ENCODE assay signal across 3 cellular contexts in the genomic region with DNA sequence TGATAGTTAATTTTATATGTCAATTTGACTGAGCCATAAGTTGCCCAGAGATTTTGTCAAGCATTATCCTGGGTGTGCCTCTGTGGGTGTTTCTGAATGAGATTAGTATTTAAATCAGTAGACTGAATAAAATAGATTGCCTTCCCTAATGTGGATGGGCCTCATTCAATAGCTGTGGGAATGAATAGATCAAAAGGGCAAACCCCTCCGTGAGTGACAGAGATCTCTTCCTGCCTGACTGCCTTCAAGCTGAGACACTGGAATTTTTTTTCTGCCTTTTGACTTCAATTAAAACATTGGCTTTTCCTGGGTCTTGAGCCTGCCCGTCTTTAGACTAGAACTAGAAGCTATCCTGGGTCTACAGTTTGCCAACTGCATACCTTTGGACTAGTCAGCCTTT. TPM values are rescaled to one million over a fixed set of nuclear protein-coding genes. Genes with fewer than 3 reads are reported as not detected.
A peak's percentile ranks its signal among the peaks of the same experiment; 100 is the strongest.
DNase-seq lines count a peak whose midpoint lies in the region; ATAC-seq and TF ChIP-seq lines count a peak whose summit lies in the region.
"Not testable (repeated sequence)": the region's sequence is repeated elsewhere in the genome, so short reads cannot be mapped to it uniquely, and the experiment has no call there.

No MANE protein-coding gene starts in this region.

- POLR2A ChIA-PET in OCI-LY7 (lab: Charles Lee); WTC11 (lab: Charles Lee): not testable (repeated sequence)

- CTCF ChIA-PET in OCI-LY7 (lab: Charles Lee; ENCODE audit: unreplicated experiment); WTC11 (lab: Charles Lee): not testable (repeated sequence)

- not testable (repeated sequence) for H3K27ac ChIP-seq in GM23338 (ENCODE audit: low read depth); OCI-LY7 (ENCODE audit: low read depth, low read length, poor library complexity, severe bottlenecking)

- H3K27me3 ChIP-seq in GM23338 (ENCODE audit: insufficient read depth): not testable (repeated sequence)

- not testable (repeated sequence) for H3K27ac Mint-ChIP-seq in GM23338, WTC11

- not testable (repeated sequence) for H3K4me1 Mint-ChIP-seq in GM23338, WTC11

- ATAC-seq in GM23338 (peak; percentile 63), WTC11 (peak; percentile 56)

- H3K4me3 ChIP-seq in GM23338; OCI-LY7 (ENCODE audit: low read depth, low read length, poor library complexity, severe bottlenecking): not testable (repeated sequence)

- H3K4me1 ChIP-seq in GM23338 (ENCODE audit: insufficient read depth); OCI-LY7 (ENCODE audit: insufficient read depth, low read length, poor library complexity, severe bottlenecking): not testable (repeated sequence)

- H2AFZ ChIP-seq in GM23338; OCI-LY7 (ENCODE audit: low read length): not testable (repeated sequence)

- not testable (repeated sequence) for TF ChIP-seq CTCF in GM23338 (conservative IDR thresholded peaks at IDR 0.05; ENCODE audit: low read depth in 2 of 2); OCI-LY7 (conservative IDR thresholded peaks at IDR 0.05; ENCODE audit: low read length); WTC11 (IDR thresholded peaks at IDR 0.05)

- H4K20me1 ChIP-seq in GM23338 (replicated peaks; ENCODE audit: insufficient read depth); OCI-LY7 (ENCODE audit: insufficient read depth, low read length): not testable (repeated sequence)

- H3K4me2 ChIP-seq in GM23338; OCI-LY7 (ENCODE audit: low read length): not testable (repeated sequence)

- not testable (repeated sequence) for H3K9me3 Mint-ChIP-seq in GM23338, WTC11

- not testable (repeated sequence) for H3F3A ChIP-seq in GM23338 (replicated peaks; ENCODE audit: low read depth)

- H3K9me2 ChIP-seq in GM23338 (ENCODE audit: insufficient read depth); OCI-LY7 (ENCODE audit: insufficient read depth, low read length): not testable (repeated sequence)

- not testable (repeated sequence) for DNase-seq in GM23338 (ENCODE audit: low spot score); OCI-LY7 (ENCODE audit: low spot score); WTC11 (ENCODE audit: low spot score)

- not testable (repeated sequence) for H3K4me3 Mint-ChIP-seq in GM23338, WTC11

- H3K36me3 ChIP-seq in GM23338 (ENCODE audit: insufficient read depth); OCI-LY7 (ENCODE audit: insufficient read depth, low read length): not testable (repeated sequence)

- BruUV-seq in OCI-LY7 (replicated peaks; lab: Mats Ljungman, UMichigan): TSS peak; percentile 42

- intact Hi-C loops in OCI-LY7 (cut with micrococcal nuclease; ENCODE audit: unreplicated experiment): not testable (repeated sequence)

- not testable (repeated sequence) for H3K36me3 Mint-ChIP-seq in GM23338 (ENCODE audit: low read depth); WTC11

- not testable (repeated sequence) for H3K79me2 ChIP-seq in GM23338 (replicated peaks; ENCODE audit: insufficient read depth); OCI-LY7 (ENCODE audit: insufficient read depth, low read depth, low read length)

- H3K9me3 ChIP-seq in OCI-LY7 (ENCODE audit: low read length): not testable (repeated sequence)

- H3K27me3 Mint-ChIP-seq in GM23338 (ENCODE audit: insufficient read depth, low read depth, poor library complexity); WTC11 (ENCODE audit: low read depth): not testable (repeated sequence)

RNA-seq across cellular contexts. Expression of a gene that starts 33.3 kb away (rescaled TPM):
- total RNA-seq in GM23338 (2014; rRNA removed; shearing (Covaris generic)): 20.9 and 47.5 TPM in 2 replicates
- polyA plus RNA-seq in GM23338 (2016; fragmentation: Nextera tagmentation; extraction: Ambion mirVana): 370 and 377 TPM in 2 replicates
- total RNA-seq in OCI-LY7 (2014; rRNA removed; shearing (Covaris generic)): 34.8 and 52.2 TPM in 2 replicates
- total RNA-seq in OCI-LY7 (2022): 25.2 and 31.2 TPM in 2 replicates
- 58.9 to 67.1 TPM (median 60.4 TPM) in 3 replicates for total RNA-seq in WTC11 (2021)

RNA-seq across cellular contexts. Expression of a gene that starts 57.7 kb away (rescaled TPM):
- total RNA-seq in GM23338 (2014; rRNA removed; shearing (Covaris generic)): 81.9 and 108 TPM in 2 replicates
- polyA plus RNA-seq in GM23338 (2016; fragmentation: Nextera tagmentation; extraction: Ambion mirVana): 61.0 and 105 TPM in 2 replicates
- total RNA-seq in OCI-LY7 (2014; rRNA removed; shearing (Covaris generic)): 37.2 and 39.5 TPM in 2 replicates
- total RNA-seq in OCI-LY7 (2022): 70.9 and 71.0 TPM in 2 replicates
- total RNA-seq in WTC11 (2021): 90.9 to 128 TPM (median 94.5 TPM) in 3 replicates
